Comparison of ENCODE assay signal across 4 cellular contexts in the genomic region with DNA sequence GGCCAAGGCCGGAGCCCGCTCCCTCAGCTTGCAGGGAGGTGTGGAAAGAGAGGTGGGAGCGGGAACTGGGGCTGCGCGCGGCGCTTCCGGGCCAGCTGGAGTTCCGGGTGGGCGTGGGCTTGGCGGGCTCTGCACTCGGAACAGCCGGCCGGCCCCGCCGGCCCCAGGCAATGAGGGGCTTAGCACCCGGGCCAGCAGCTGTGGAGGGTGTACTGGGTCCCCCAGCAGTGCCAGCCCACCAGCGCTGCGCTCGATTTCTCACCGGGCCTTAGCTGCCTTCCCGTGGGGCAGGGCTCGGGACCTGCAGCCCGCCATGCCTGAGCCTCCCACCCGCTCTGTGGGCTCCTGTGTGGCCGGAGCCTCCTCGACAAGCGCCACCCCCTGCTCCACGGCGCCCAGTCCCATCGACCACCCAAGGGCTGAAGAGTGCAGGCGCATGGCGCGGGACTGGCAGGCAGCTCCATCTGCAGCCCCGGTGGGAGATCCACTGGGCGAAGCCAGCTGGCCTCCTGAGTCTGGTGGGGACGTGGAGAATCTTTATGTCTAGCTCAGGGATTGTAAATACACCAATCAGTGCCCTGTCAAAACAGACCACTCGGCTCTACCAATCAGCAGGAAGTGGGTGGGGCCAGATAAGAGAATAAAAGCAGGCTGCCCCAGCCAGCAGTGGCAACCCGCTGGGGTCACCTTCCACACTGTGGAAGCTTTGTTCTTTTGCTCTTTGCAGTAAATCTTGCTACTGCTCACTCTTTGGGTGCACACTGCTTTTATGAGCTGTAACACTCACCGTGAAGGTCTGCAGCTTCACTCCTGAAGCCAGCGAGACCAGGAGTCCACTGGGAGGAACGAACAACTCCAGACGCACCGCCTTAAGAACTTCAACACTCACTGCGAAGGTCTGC. TPM values are rescaled to one million over a fixed set of nuclear protein-coding genes. Genes with fewer than 3 reads are reported as not detected.
"Had no signal": no experiment of that assay in that cellular context is flagged by ENCODE, and none has a peak within 500 bp of the region (broad histone marks: within the 10 kb centered on the region; RNA-seq: fewer than 3 reads in every experiment).

No MANE protein-coding gene starts in this region.

RNA-seq across cellular contexts. Expression of a gene that starts 34.9 kb away (rescaled TPM):
- total RNA-seq: NCI-H460, Right ventricle myocardium inferior, SJSA1 had no signal
- polyA plus RNA-seq: SK-N-SH had no signal
